In genomic region chr3:161271646-161272045, GRCh38 we compare ENCODE assay signal across 20 cellular contexts. TPM values are rescaled to one million over a fixed set of nuclear protein-coding genes. Genes with fewer than 3 reads are reported as not detected.
DNase-seq lines count a peak whose midpoint lies in the region; ATAC-seq and TF ChIP-seq lines count a peak whose summit lies in the region.
"Had no signal": no experiment of that assay in that cellular context is flagged by ENCODE, and none has a peak within 500 bp of the region (broad histone marks: within the 10 kb centered on the region; RNA-seq: fewer than 3 reads in every experiment).

No MANE protein-coding gene starts in this region.

- H4K20me1 ChIP-seq in DND-41 (ENCODE audit: insufficient read depth, low read length) (no peaks in the 10 kb centered on the region), H9 (ENCODE audit: control insufficient read depth, insufficient read depth, insufficient read length) (no peaks in the 10 kb centered on the region), PC-3 (ENCODE audit: low read length) (no peaks in the 10 kb centered on the region)

- H3K4me3 ChIP-seq in DND-41 (ENCODE audit: low read depth in 1 of 2, low read length in 2 of 2) (no peak overlapping the region), PC-3 (ENCODE audit: low read length) (no peak overlapping the region)
- H3K4me3 ChIP-seq: GM12878 had no signal

- no peak overlapping the region for H4K91ac ChIP-seq in H9 (ENCODE audit: insufficient read length, low read depth, low read length)

- no peak for TF ChIP-seq CTCF in DND-41 (IDR thresholded peaks at IDR 0.05; ENCODE audit: borderline replicate concordance, extremely low read depth, low read length, poor library complexity, severe bottlenecking)
- no peak for TF ChIP-seq CTCF in H9 (conservative IDR thresholded peaks at IDR 0.05)
- no peak for TF ChIP-seq CTCF in PC-3 (conservative IDR thresholded peaks at IDR 0.05; ENCODE audit: low read depth, low read length)

- H3K23me2 ChIP-seq in H9 (ENCODE audit: insufficient read length, low read depth, low read length, poor library complexity, severe bottlenecking): no peaks in the 10 kb centered on the region

- no peaks in the 10 kb centered on the region for H3K79me1 ChIP-seq in H9 (ENCODE audit: insufficient read depth, low read depth, low read length, poor library complexity, severe bottlenecking)

- H4K5ac ChIP-seq in H9 (ENCODE audit: insufficient read length, low read depth, low read length): no peak overlapping the region

- no peak overlapping the region for H3K4me3 Mint-ChIP-seq in H9
- H3K4me3 Mint-ChIP-seq: CD14-positive monocyte; CD8-positive, alpha-beta T cell; HFFc6 had no signal

- no peak overlapping the region for H3K14ac ChIP-seq in H9 (ENCODE audit: insufficient read depth, low read length)

- H3K27ac ChIP-seq in DND-41 (ENCODE audit: low read length) (no peak overlapping the region), H9 (ENCODE audit: insufficient read length, low read depth, low read length) (no peak overlapping the region), PC-3 (ENCODE audit: low read length) (0 out of 2 replicates have a peak overlapping the region, but pooled peaks have one; percentile 53), epithelial cell of prostate (peak overlapping the region; percentile 19)

- H2AK5ac ChIP-seq in H9 (ENCODE audit: insufficient read length, low read length): no peak overlapping the region

- no peak overlapping the region for H2AFZ ChIP-seq in DND-41 (ENCODE audit: low read depth, low read length)
- H2AFZ ChIP-seq in H9 (ENCODE audit: low read length): no peak overlapping the region
- H2AFZ ChIP-seq in PC-3 (ENCODE audit: low read length): no peak overlapping the region

- no TSS peak for BruUV-seq in PC-3 (replicated peaks; lab: Mats Ljungman, UMichigan)

- intact Hi-C loops in PC-3 (cut with micrococcal nuclease): loop anchor here (2.0 to 5.0 kb wide), 5 partner anchors 51 to 694 kb away; partner anchors contain the start of gene B3GALNT1

- POLR2A ChIA-PET in PC-3 (lab: Charles Lee; ENCODE audit: unreplicated experiment): no interaction called here

- no peak overlapping the region for H3K23ac ChIP-seq in H9 (ENCODE audit: insufficient read length, low read depth, low read length)

- H3K4me1 Mint-ChIP-seq in H9: peaks cover 6 to 13% of the 10 kb centered on the region in 2 experiments; a peak in 2 of 4 replicates
- H3K4me1 Mint-ChIP-seq: CD14-positive monocyte had no signal

- no peaks in the 10 kb centered on the region for H3K27me3 Mint-ChIP-seq in H9 (ENCODE audit: low read depth)

- H3K36me3 ChIP-seq in DND-41 (ENCODE audit: insufficient read depth, low read length) (no peaks in the 10 kb centered on the region), PC-3 (ENCODE audit: low read depth, low read length) (peaks cover 7% of the 10 kb centered on the region; the same call in 1 of the 2 replicates)

- no peak overlapping the region for H2BK120ac ChIP-seq in H9 (ENCODE audit: low read depth, low read length, poor library complexity, severe bottlenecking)

- CTCF ChIA-PET in PC-3 (lab: Charles Lee): interaction anchor here (0.6 kb wide), 1 partner anchor 52 kb away, joined by 3 read pairs; no protein-coding TSS in a partner anchor

- H3K9me3 ChIP-seq in DND-41 (ENCODE audit: insufficient read depth, low read length, severe bottlenecking): no peaks in the 10 kb centered on the region
- H3K9me3 ChIP-seq in H9 (ENCODE audit: control insufficient read depth, low read depth, low read length): no peaks in the 10 kb centered on the region
- no peaks in the 10 kb centered on the region for H3K9me3 ChIP-seq in PC-3 (ENCODE audit: low read length)

- H3K4me1 ChIP-seq in DND-41 (ENCODE audit: insufficient read depth, low read length): no peaks in the 10 kb centered on the region
- no peaks in the 10 kb centered on the region for H3K4me1 ChIP-seq in H9 (ENCODE audit: insufficient read depth, low read length)
- H3K4me1 ChIP-seq in PC-3 (ENCODE audit: insufficient read depth, low read length): peaks cover 49% of the 10 kb centered on the region

- H3K79me2 ChIP-seq in DND-41 (ENCODE audit: insufficient read depth, low read length): no peaks in the 10 kb centered on the region
- no peaks in the 10 kb centered on the region for H3K79me2 ChIP-seq in H9 (ENCODE audit: insufficient read depth, low read length)
- no peaks in the 10 kb centered on the region for H3K79me2 ChIP-seq in PC-3 (ENCODE audit: low read length)

- DNase-seq in DND-41: no peak
- DNase-seq in H9: no peak
- no peak for DNase-seq in PC-3
- no peak for DNase-seq in epithelial cell of prostate (ENCODE audit: low read depth, low spot score)
- DNase-seq in HCEC 1CT: no peak
- DNase-seq in MV-4-11 (lab: John Stamatoyannopoulos, UW): no peak
- DNase-seq: ACHN; AML-193; CD8-positive, alpha-beta T cell; COR-L47; DMS 273 treated with DMSO at 0.1 percent for 48 hours; DMS79; HFFc6; IMR-90; Karpas-422; KBM-7 had no signal

- H3T11ph ChIP-seq in H9 (ENCODE audit: low read length): no peak overlapping the region

- H4K8ac ChIP-seq in H9 (replicated peaks; ENCODE audit: insufficient read length, low read depth, low read length): no peak overlapping the region

- H3K18ac ChIP-seq in H9 (ENCODE audit: insufficient read length, low read depth, low read length): no peak overlapping the region

- no peak overlapping the region for H3K4ac ChIP-seq in H9 (ENCODE audit: low read depth, low read length)

- H2BK12ac ChIP-seq in H9 (ENCODE audit: insufficient read length, low read depth, low read length): no peak overlapping the region

- no peak overlapping the region for H2BK20ac ChIP-seq in H9 (ENCODE audit: low read depth, low read length, poor library complexity, severe bottlenecking)

- peak overlapping the region in 2 of 3 experiments; percentile 28 to 58; a peak in 1 of 7 replicates for H3K27ac Mint-ChIP-seq in H9
- H3K27ac Mint-ChIP-seq: CD8-positive, alpha-beta T cell; HFFc6 had no signal

- H3K9ac ChIP-seq in DND-41 (ENCODE audit: low read depth, low read length): no peak overlapping the region
- no peak overlapping the region for H3K9ac ChIP-seq in H9 (ENCODE audit: extremely low read depth, insufficient read length, low read length)
- H3K9ac ChIP-seq in PC-3 (ENCODE audit: low read length): no peak overlapping the region

- peak; percentile 63 for ATAC-seq in DND-41 (ENCODE audit: insufficient read depth, low read depth)
- ATAC-seq in PC-3: no peak
- no peak for ATAC-seq in SK-N-SH treated with all-trans-retinoic acid at 6 μM for 48 hours
- ATAC-seq: CD8-positive, alpha-beta T cell; GM12878; HCT116 had no signal

- WGBS in H9 (ENCODE audit: extremely low coverage, insufficient read length, low lambda C conversion rate): no CpG with 5 or more reads among the region's 2 CpGs

- no peak overlapping the region for H3K4me2 ChIP-seq in DND-41 (ENCODE audit: insufficient read depth, low read length)
- H3K4me2 ChIP-seq in H9 (ENCODE audit: insufficient read depth, insufficient read length, low read length): no peak overlapping the region
- H3K4me2 ChIP-seq in PC-3 (ENCODE audit: low read length): no peak overlapping the region

- H3K9me3 Mint-ChIP-seq in H9: peaks cover 5 to 10% of the 10 kb centered on the region in 2 experiments; a peak in 3 of 5 replicates
- H3K9me3 Mint-ChIP-seq: CD8-positive, alpha-beta T cell; HFFc6 had no signal

- H3K36me3 Mint-ChIP-seq in H9 (ENCODE audit: insufficient read depth in 1 of 3, low read depth in 3 of 3): peaks cover 9 to 18% (median 12%) of the 10 kb centered on the region in 3 experiments

- H3K9me2 ChIP-seq in PC-3 (replicated peaks; ENCODE audit: low read length): no peaks in the 10 kb centered on the region

- H3K56ac ChIP-seq in H9 (ENCODE audit: insufficient read length, low read depth, low read length): no peak overlapping the region

- no peak overlapping the region for H2BK5ac ChIP-seq in H9 (ENCODE audit: insufficient read length, low read length)

- H3K27me3 ChIP-seq in DND-41 (ENCODE audit: insufficient read depth, low read length, poor library complexity) (no peaks in the 10 kb centered on the region), H9 (ENCODE audit: insufficient read depth, low read length) (no peaks in the 10 kb centered on the region), PC-3 (ENCODE audit: low read length) (no peaks in the 10 kb centered on the region)

- H3F3A ChIP-seq in PC-3 (ENCODE audit: low read length, unreplicated experiment): no peaks in the 10 kb centered on the region

- no peak overlapping the region for H2BK15ac ChIP-seq in H9 (ENCODE audit: low read depth, low read length)

TF ChIP-seq in SK-N-SH treated with all-trans-retinoic acid at 6 μM for 48 hours, 23 proteins besides CTCF, POLR2A, EP300 and RAD21 (continues in another document):
- no peak for TF ChIP-seq BACH2 (CRISPR knock-in tag; IDR thresholded peaks at IDR 0.05; ENCODE audit: borderline replicate concordance)
- TF ChIP-seq SNAI2 (CRISPR knock-in tag; IDR thresholded peaks at IDR 0.05): no peak
- no peak for TF ChIP-seq ZNF70 (CRISPR knock-in tag; IDR thresholded peaks at IDR 0.05)
- no peak for TF ChIP-seq GLIS3 (CRISPR knock-in tag; IDR thresholded peaks at IDR 0.05)
- TF ChIP-seq ZFP30 (CRISPR knock-in tag; IDR thresholded peaks at IDR 0.05): no peak
- TF ChIP-seq OSR1 (CRISPR knock-in tag; IDR thresholded peaks at IDR 0.05): no peak
- no peak for TF ChIP-seq CSDC2 (CRISPR knock-in tag; IDR thresholded peaks at IDR 0.05)
- no peak for TF ChIP-seq POU6F1 (CRISPR knock-in tag; IDR thresholded peaks at IDR 0.05; ENCODE audit: borderline replicate concordance, low read depth)
- no peak for TF ChIP-seq RARB (CRISPR knock-in tag; IDR thresholded peaks at IDR 0.05)
- no peak for TF ChIP-seq ISL1 (CRISPR knock-in tag; IDR thresholded peaks at IDR 0.05)

RNA-seq across cellular contexts. Expression of gene NMD3, which starts 50.5 kb away (rescaled TPM):
- total RNA-seq in H9 (2021) (55.5 and 55.6 TPM in 2 replicates), PC-3 (2014; rRNA removed) (65.3 and 72.6 TPM in 2 replicates)

Comparison
In these comparisons a context has a peak if more than half of its experiments do, and no peak if none do; other contexts are left out.
1. H3K27ac ChIP-seq: peak in PC-3 (single experiment) and epithelial cell of prostate (single experiment); none in DND-41 (single experiment) and H9 (single experiment).